In the genomic region with DNA sequence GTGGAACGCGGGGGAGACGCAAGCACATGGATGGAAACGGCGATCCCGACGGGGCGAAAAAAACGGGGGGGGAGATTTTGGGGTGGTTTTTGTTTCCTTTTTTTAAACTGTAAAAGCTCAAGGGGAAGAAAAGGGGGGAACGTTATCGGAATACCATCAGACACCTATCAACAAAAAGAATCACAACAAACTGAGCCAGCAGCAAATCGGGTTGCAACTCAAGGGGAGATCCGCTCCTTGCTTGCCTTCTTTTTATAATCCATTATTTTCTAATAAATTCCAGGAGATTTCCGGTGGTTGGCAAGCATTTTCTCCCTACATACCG, we compare ENCODE assay signal across 8 cellular contexts. TPM values are rescaled to one million over a fixed set of nuclear protein-coding genes. Genes with fewer than 3 reads are reported as not detected.
A peak's percentile ranks its signal among the peaks of the same experiment; 100 is the strongest.
DNase-seq lines count a peak whose midpoint lies in the region; ATAC-seq and TF ChIP-seq lines count a peak whose summit lies in the region.

No MANE protein-coding gene starts in this region.

- H3K4me1 Mint-ChIP-seq in H9, result peaks cover 16 to 19% of the 10 kb centered on the region in 2 experiments
- peaks cover 19% of the 10 kb centered on the region for H3K4me1 Mint-ChIP-seq in WTC11

- no peak overlapping the region for H4K8ac ChIP-seq in H9 (replicated peaks; ENCODE audit: insufficient read length, low read depth, low read length)

- no peak overlapping the region for H4K5ac ChIP-seq in H9 (ENCODE audit: insufficient read length, low read depth, low read length)

- H2BK5ac ChIP-seq in H9 (ENCODE audit: insufficient read length, low read length), result no peak overlapping the region

- H3K27me3 Mint-ChIP-seq in H9 (ENCODE audit: low read depth) (peaks cover 4% of the 10 kb centered on the region; the same call in 1 of the 2 replicates), WTC11 (ENCODE audit: low read depth) (peaks cover 6% of the 10 kb centered on the region; the same call in 1 of the 2 replicates)

- no peak overlapping the region for H2BK15ac ChIP-seq in H9 (ENCODE audit: low read depth, low read length)

- H3K4me2 ChIP-seq in H9 (ENCODE audit: insufficient read depth, insufficient read length, low read length), result peak overlapping the region; percentile 84

- peak overlapping the region; percentile 20 for H3K9ac ChIP-seq in H9 (ENCODE audit: extremely low read depth, insufficient read length, low read length)

- CTCF ChIA-PET in WTC11 (lab: Charles Lee), result interaction anchor here (0.7 to 1.4 kb wide), 4 partner anchors 90 to 141 kb away, joined by 3 to 5 read pairs (median 4); no protein-coding TSS in a partner anchor

- TF ChIP-seq CTCF in H9 (conservative IDR thresholded peaks at IDR 0.05) (no peak), WTC11 (IDR thresholded peaks at IDR 0.05) (no peak)

- H4K91ac ChIP-seq in H9 (ENCODE audit: insufficient read length, low read depth, low read length), result no peak overlapping the region

- no peaks in the 10 kb centered on the region for H3K79me1 ChIP-seq in H9 (ENCODE audit: insufficient read depth, low read depth, low read length, poor library complexity, severe bottlenecking)

- peak overlapping the region in 1 of 3 experiments; percentile 63; a peak in 1 of 7 replicates for H3K27ac Mint-ChIP-seq in H9
- H3K27ac Mint-ChIP-seq in WTC11, result no peak overlapping the region

- H2AK5ac ChIP-seq in H9 (ENCODE audit: insufficient read length, low read length), result no peak overlapping the region

- H3K23me2 ChIP-seq in H9 (ENCODE audit: insufficient read length, low read depth, low read length, poor library complexity, severe bottlenecking), result peaks cover 18% of the 10 kb centered on the region

- DNase-seq in H9, result no peak
- DNase-seq in WTC11 (ENCODE audit: low spot score), result no peak
- peak; percentile 22 for DNase-seq in hepatic stellate cell (ENCODE audit: low spot score)
- DNase-seq in Ammon's horn (ENCODE audit: low spot score), result no peak
- DNase-seq in NCI-H2227 treated with DMSO at 0.1 percent for 48 hours (lab: John Stamatoyannopoulos, UW), result no peak
- no peak for DNase-seq in AG08396 (ENCODE audit: low spot score)

- H2AFZ ChIP-seq in H9 (ENCODE audit: low read length), result peak overlapping the region; percentile 24

- no CpG with 5 or more reads among the region's 15 CpGs for WGBS in H9 (ENCODE audit: extremely low coverage, insufficient read length, low lambda C conversion rate)

- H3K79me2 ChIP-seq in H9 (ENCODE audit: insufficient read depth, low read length), result no peaks in the 10 kb centered on the region

- ATAC-seq in WTC11 (no peak), GM19467 (IDR thresholded peaks at IDR 0.05; ENCODE audit: unreplicated experiment) (no peak)

- peak overlapping the region; percentile 68 to 91 (median 82) for H3K4me3 ChIP-seq in skin epidermis

- no peaks in the 10 kb centered on the region for H3K9me3 ChIP-seq in H9 (ENCODE audit: control insufficient read depth, low read depth, low read length)

- POLR2A ChIA-PET in WTC11 (lab: Charles Lee), result interaction anchor here (0.7 to 1.0 kb wide), 4 partner anchors 84 to 149 kb away, joined by 3 to 4 read pairs (median 3); no protein-coding TSS in a partner anchor

- no peak overlapping the region for H3T11ph ChIP-seq in H9 (ENCODE audit: low read length)

- no peaks in the 10 kb centered on the region; the same call in 1 of the 2 replicates for H3K27me3 ChIP-seq in H9 (ENCODE audit: insufficient read depth, low read length)

- H3K4ac ChIP-seq in H9 (ENCODE audit: low read depth, low read length), result no peak overlapping the region

- no peak overlapping the region for H3K18ac ChIP-seq in H9 (ENCODE audit: insufficient read length, low read depth, low read length)

- no peak overlapping the region for H2BK120ac ChIP-seq in H9 (ENCODE audit: low read depth, low read length, poor library complexity, severe bottlenecking)

- no peaks in the 10 kb centered on the region for H3K9me3 Mint-ChIP-seq in H9
- no peaks in the 10 kb centered on the region for H3K9me3 Mint-ChIP-seq in WTC11

- H4K20me1 ChIP-seq in H9 (ENCODE audit: control insufficient read depth, insufficient read depth, insufficient read length), result no peaks in the 10 kb centered on the region

- peaks cover 2% of the 10 kb centered on the region; the same call in 1 of the 2 replicates for H3K4me1 ChIP-seq in H9 (ENCODE audit: insufficient read depth, low read length)

- no peak overlapping the region for H3K23ac ChIP-seq in H9 (ENCODE audit: insufficient read length, low read depth, low read length)

- no peak overlapping the region for H2BK20ac ChIP-seq in H9 (ENCODE audit: low read depth, low read length, poor library complexity, severe bottlenecking)

- H3K36me3 Mint-ChIP-seq in H9 (ENCODE audit: insufficient read depth in 1 of 3, low read depth in 3 of 3), result no peaks in the 10 kb centered on the region
- H3K36me3 Mint-ChIP-seq in WTC11, result no peaks in the 10 kb centered on the region

- H3K27ac ChIP-seq in H9 (ENCODE audit: insufficient read length, low read depth, low read length) (no peak overlapping the region), skin epidermis (peak overlapping the region; percentile 36 to 100 (median 93))

- no peak overlapping the region for H3K14ac ChIP-seq in H9 (ENCODE audit: insufficient read depth, low read length)

- H3K4me3 Mint-ChIP-seq in H9 (peak overlapping the region; percentile 89 to 91), WTC11 (peak overlapping the region; percentile 98)

- H3K56ac ChIP-seq in H9 (ENCODE audit: insufficient read length, low read depth, low read length), result no peak overlapping the region

- no peak overlapping the region for H2BK12ac ChIP-seq in H9 (ENCODE audit: insufficient read length, low read depth, low read length)

TF ChIP-seq in WTC11, 78 proteins besides CTCF, POLR2A, EP300 and RAD21:
- TF ChIP-seq CDX4 (CRISPR knock-in tag; IDR thresholded peaks at IDR 0.05; ENCODE audit: borderline replicate concordance) (no peak), ZBTB21 (CRISPR knock-in tag; IDR thresholded peaks at IDR 0.05; ENCODE audit: borderline replicate concordance) (no peak), CBFB (CRISPR knock-in tag; IDR thresholded peaks at IDR 0.05; ENCODE audit: low read depth) (no peak), ZNF423 (CRISPR knock-in tag; IDR thresholded peaks at IDR 0.05) (no peak), ELF4 (CRISPR knock-in tag; IDR thresholded peaks at IDR 0.05; ENCODE audit: low read depth) (no peak), NR1H2 (CRISPR knock-in tag; IDR thresholded peaks at IDR 0.05) (no peak)
- TF ChIP-seq, protein P1, sequence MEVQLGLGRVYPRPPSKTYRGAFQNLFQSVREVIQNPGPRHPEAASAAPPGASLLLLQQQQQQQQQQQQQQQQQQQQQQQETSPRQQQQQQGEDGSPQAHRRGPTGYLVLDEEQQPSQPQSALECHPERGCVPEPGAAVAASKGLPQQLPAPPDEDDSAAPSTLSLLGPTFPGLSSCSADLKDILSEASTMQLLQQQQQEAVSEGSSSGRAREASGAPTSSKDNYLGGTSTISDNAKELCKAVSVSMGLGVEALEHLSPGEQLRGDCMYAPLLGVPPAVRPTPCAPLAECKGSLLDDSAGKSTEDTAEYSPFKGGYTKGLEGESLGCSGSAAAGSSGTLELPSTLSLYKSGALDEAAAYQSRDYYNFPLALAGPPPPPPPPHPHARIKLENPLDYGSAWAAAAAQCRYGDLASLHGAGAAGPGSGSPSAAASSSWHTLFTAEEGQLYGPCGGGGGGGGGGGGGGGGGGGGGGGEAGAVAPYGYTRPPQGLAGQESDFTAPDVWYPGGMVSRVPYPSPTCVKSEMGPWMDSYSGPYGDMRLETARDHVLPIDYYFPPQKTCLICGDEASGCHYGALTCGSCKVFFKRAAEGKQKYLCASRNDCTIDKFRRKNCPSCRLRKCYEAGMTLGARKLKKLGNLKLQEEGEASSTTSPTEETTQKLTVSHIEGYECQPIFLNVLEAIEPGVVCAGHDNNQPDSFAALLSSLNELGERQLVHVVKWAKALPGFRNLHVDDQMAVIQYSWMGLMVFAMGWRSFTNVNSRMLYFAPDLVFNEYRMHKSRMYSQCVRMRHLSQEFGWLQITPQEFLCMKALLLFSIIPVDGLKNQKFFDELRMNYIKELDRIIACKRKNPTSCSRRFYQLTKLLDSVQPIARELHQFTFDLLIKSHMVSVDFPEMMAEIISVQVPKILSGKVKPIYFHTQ (CRISPR knock-in tag; IDR thresholded peaks at IDR 0.05), result no peak

RNA-seq across cellular contexts. Expression of gene MAML3, which starts 0.6 kb away (rescaled TPM):
- total RNA-seq in H9 (2021) (3.9 and 4.1 TPM in 2 replicates), WTC11 (2021) (7.4 to 8.7 TPM (median 7.9 TPM) in 3 replicates)
